In genomic region chr3:9158865-9159630, GRCh38 we compare ENCODE assay signal across 19 cellular contexts.
"Had no signal": no experiment of that assay in that cellular context is flagged by ENCODE, and none has a peak within 500 bp of the region (broad histone marks: within the 10 kb centered on the region; RNA-seq: fewer than 3 reads in every experiment).

No MANE protein-coding gene starts in this region.

- H3K4me3 Mint-ChIP-seq: activated CD4-positive, alpha-beta T cell treated with anti-CD3 and anti-CD28 coated beads, Interleukin-2, amount 10 ng/mL, durations not matched to agents 7 days and 5 days; activated naive CD8-positive, alpha-beta T cell treated with anti-CD3 and anti-CD28 coated beads, Interleukin-2, amount 10 ng/mL, durations not matched to agents 7 days and 5 days; natural killer cell; T-helper 17 cell had no signal

- H3K4me1 ChIP-seq: prostate gland, tibial nerve had no signal

- H3K9me3 Mint-ChIP-seq: activated CD4-positive, alpha-beta T cell treated with anti-CD3 and anti-CD28 coated beads, Interleukin-2, amount 10 ng/mL, durations not matched to agents 7 days and 5 days; natural killer cell had no signal

- H3K4me1 Mint-ChIP-seq: natural killer cell had no signal

- H3K27me3 ChIP-seq: brain microvascular endothelial cell, esophagus squamous epithelium, tibial nerve had no signal

- H3K36me3 Mint-ChIP-seq: activated naive CD8-positive, alpha-beta T cell treated with anti-CD3 and anti-CD28 coated beads, Interleukin-2, amount 10 ng/mL, durations not matched to agents 7 days and 5 days; natural killer cell had no signal

- H3K4me3 ChIP-seq: esophagus squamous epithelium, prostate gland, tibial nerve had no signal

- H3K27me3 Mint-ChIP-seq: activated CD4-positive, alpha-beta T cell treated with anti-CD3 and anti-CD28 coated beads, Interleukin-2, amount 10 ng/mL, durations not matched to agents 7 days and 5 days; T-helper 17 cell had no signal

- DNase-seq: activated CD4-positive, alpha-beta T cell treated with anti-CD3 and anti-CD28 coated beads, Interleukin-2, amount 10 ng/mL, durations not matched to agents 7 days and 5 days; activated CD4-positive, CD25-positive, alpha-beta regulatory T cell; activated CD8-positive, alpha-beta memory T cell treated with anti-CD3 and anti-CD28 coated beads, Interleukin-2, amount 50 U/mL, for 48 hours; activated naive CD4-positive, alpha-beta T cell; activated naive CD8-positive, alpha-beta T cell treated with anti-CD3 and anti-CD28 coated beads, Interleukin-2, amount 10 ng/mL, durations not matched to agents 7 days and 5 days; brain microvascular endothelial cell; cortex of kidney; effector CD4-positive, alpha-beta T cell; esophagus squamous epithelium; mesenchymal stem cell; natural killer cell; right cardiac atrium; small intestine; stimulated activated CD4-positive, alpha-beta T cell treated with anti-CD3 and anti-CD28 coated beads, Interleukin-4, amount 100 ng/mL, for 24 hours; stimulated activated naive CD4-positive, alpha-beta T cell; substantia nigra; T-helper 17 cell had no signal

- H3K9me3 ChIP-seq: esophagus squamous epithelium, prostate gland, tibial nerve had no signal

- H3K27ac ChIP-seq: brain microvascular endothelial cell, esophagus squamous epithelium, prostate gland, tibial nerve had no signal

- H3K36me3 ChIP-seq: brain microvascular endothelial cell, esophagus squamous epithelium, prostate gland, tibial nerve had no signal

- H3K27ac Mint-ChIP-seq: activated CD4-positive, alpha-beta T cell treated with anti-CD3 and anti-CD28 coated beads, Interleukin-2, amount 10 ng/mL, durations not matched to agents 7 days and 5 days; activated naive CD8-positive, alpha-beta T cell treated with anti-CD3 and anti-CD28 coated beads, Interleukin-2, amount 10 ng/mL, durations not matched to agents 7 days and 5 days; natural killer cell; T-helper 17 cell had no signal

- ATAC-seq: natural killer cell, right cardiac atrium, T-helper 17 cell had no signal
